10 cellular contexts compared by ENCODE assay signal in genomic region chr16:14193316-14193871, GRCh38.
DNase-seq lines count a peak whose midpoint lies in the region; ATAC-seq and TF ChIP-seq lines count a peak whose summit lies in the region.
"Had no signal": no experiment of that assay in that cellular context is flagged by ENCODE, and none has a peak within 500 bp of the region (broad histone marks: within the 10 kb centered on the region; RNA-seq: fewer than 3 reads in every experiment).

No MANE protein-coding gene starts in this region.

- intact Hi-C loops in esophagus squamous epithelium (cut with DNase I) = loop anchor here (10.0 kb wide), 1 partner anchor 61 kb away; no protein-coding TSS in a partner anchor

- peak overlapping the region; percentile 26 for H3K27ac Mint-ChIP-seq in memory B cell
- H3K27ac Mint-ChIP-seq: dendritic cell treated with granulocyte-macrophage colony-stimulating factor and Interleukin-4, amounts not matched to agents 40 ng/mL and 50 ng/mL, for 4 days had no signal

- TF ChIP-seq CTCF in esophagus squamous epithelium (IDR thresholded peaks at IDR 0.05) = no peak

- no peaks in the 10 kb centered on the region for H3K9me3 ChIP-seq in esophagus squamous epithelium

- TF ChIP-seq POLR2A in esophagus squamous epithelium (IDR thresholded peaks at IDR 0.05) = no peak

- H3K27me3 ChIP-seq in esophagus squamous epithelium = no peaks in the 10 kb centered on the region

- peak overlapping the region; percentile 22 for H3K4me3 Mint-ChIP-seq in memory B cell
- H3K4me3 Mint-ChIP-seq: dendritic cell treated with granulocyte-macrophage colony-stimulating factor and Interleukin-4, amounts not matched to agents 40 ng/mL and 50 ng/mL, for 4 days had no signal

- no peaks in the 10 kb centered on the region for H3K9me3 Mint-ChIP-seq in memory B cell
- H3K9me3 Mint-ChIP-seq: dendritic cell treated with granulocyte-macrophage colony-stimulating factor and Interleukin-4, amounts not matched to agents 40 ng/mL and 50 ng/mL, for 4 days had no signal

- no peaks in the 10 kb centered on the region for H3K36me3 ChIP-seq in esophagus squamous epithelium

- no peaks in the 10 kb centered on the region for H3K27me3 Mint-ChIP-seq in memory B cell
- H3K27me3 Mint-ChIP-seq: dendritic cell treated with granulocyte-macrophage colony-stimulating factor and Interleukin-4, amounts not matched to agents 40 ng/mL and 50 ng/mL, for 4 days had no signal

- peaks cover 11% of the 10 kb centered on the region for H3K4me1 Mint-ChIP-seq in memory B cell

- H3K36me3 Mint-ChIP-seq in memory B cell = no peaks in the 10 kb centered on the region

- ATAC-seq in GM19023 (IDR thresholded peaks at IDR 0.05; ENCODE audit: unreplicated experiment) (peak; percentile 92), HG02938 (IDR thresholded peaks at IDR 0.05; ENCODE audit: unreplicated experiment) (peak; percentile 87), memory B cell (ENCODE audit: low read depth) (peak; percentile 78)

- 72 to 79% methylated on average over 6 of the region's 6 CpGs for WGBS in esophagus squamous epithelium, 2 donors

- H3K4me1 ChIP-seq in esophagus squamous epithelium = peaks cover 0 to 24% (median 0%) of the 10 kb centered on the region in 3 donors

- peak overlapping the region in 2 of 4 donors; percentile 16 to 29 for H3K27ac ChIP-seq in esophagus squamous epithelium

- H3K4me3 ChIP-seq in esophagus squamous epithelium = peak overlapping the region in 2 of 4 donors; percentile 2 to 42
- H3K4me3 ChIP-seq: skin epidermis had no signal

- DNase-seq in NCI-H774 (lab: John Stamatoyannopoulos, UW) (peak; percentile 80), memory B cell (ENCODE audit: low spot score in 2 of 2) (no peak), esophagus squamous epithelium (lab: John Stamatoyannopoulos, UW) (no peak), amniotic stem cell (lab: John Stamatoyannopoulos, UW) (no peak), HuH-7 (ENCODE audit: low spot score) (no peak)
- no peak for DNase-seq in stimulated activated CD8-positive, alpha-beta memory T cell treated with anti-CD3 and anti-CD28 coated beads, Interleukin-4, amount 100 ng/mL, for 48 hours
